In genomic region chr7:74153736-74154135, GRCh38 we compare ENCODE assay signal across 16 cellular contexts. TPM values are rescaled to one million over a fixed set of nuclear protein-coding genes. Genes with fewer than 3 reads are reported as not detected.
DNase-seq lines count a peak whose midpoint lies in the region; ATAC-seq and TF ChIP-seq lines count a peak whose summit lies in the region.
"Had no signal": no experiment of that assay in that cellular context is flagged by ENCODE, and none has a peak within 500 bp of the region (broad histone marks: within the 10 kb centered on the region; RNA-seq: fewer than 3 reads in every experiment).

No MANE protein-coding gene starts in this region.

- CTCF ChIA-PET in HCT116 (lab: Charles Lee): no interaction called here

- H3K36me3 ChIP-seq in HCT116 (ENCODE audit: control insufficient read depth in 1 of 2, insufficient read depth in 2 of 2, low read length in 2 of 2): no peaks in the 10 kb centered on the region
- no peaks in the 10 kb centered on the region for H3K36me3 ChIP-seq in RWPE2 (ENCODE audit: low read depth)
- no peaks in the 10 kb centered on the region for H3K36me3 ChIP-seq in ovary
- no peaks in the 10 kb centered on the region for H3K36me3 ChIP-seq in BE2C
- H3K36me3 ChIP-seq: BLaER1, HAP-1 had no signal

- H3K27ac Mint-ChIP-seq in neural crest cell (ENCODE audit: unreplicated experiment): peak overlapping the region; percentile 62
- H3K27ac Mint-ChIP-seq: CD8-positive, alpha-beta memory T cell had no signal

- H3K9me3 Mint-ChIP-seq in neural crest cell: no peaks in the 10 kb centered on the region
- H3K9me3 Mint-ChIP-seq: CD8-positive, alpha-beta memory T cell had no signal

- no peaks in the 10 kb centered on the region for H4K20me1 ChIP-seq in HCT116 (ENCODE audit: insufficient read depth)
- H4K20me1 ChIP-seq: BLaER1 had no signal

- no peaks in the 10 kb centered on the region for H3K9me2 ChIP-seq in HCT116 (ENCODE audit: insufficient read depth)

- H3K36me3 Mint-ChIP-seq in neural crest cell (ENCODE audit: low read depth): no peaks in the 10 kb centered on the region
- H3K36me3 Mint-ChIP-seq: CD8-positive, alpha-beta memory T cell had no signal

- H3K27ac ChIP-seq in HCT116 (ENCODE audit: low read depth, low read length) (no peak overlapping the region), RWPE2 (ENCODE audit: poor library complexity, severe bottlenecking) (peak overlapping the region; percentile 4), ovary (no peak overlapping the region)
- H3K27ac ChIP-seq: BLaER1, HL-60 had no signal

- 80 to 82% (median 81%) methylated on average over 9 of the region's 9 CpGs for WGBS in ovary, 3 donors

- H3K27me3 Mint-ChIP-seq in neural crest cell (ENCODE audit: low read depth): no peaks in the 10 kb centered on the region

- TF ChIP-seq POLR2A in HCT116 (IDR thresholded peaks at IDR 0.05; ENCODE audit: borderline replicate concordance, extremely low read depth, insufficient read depth, insufficient read length) (no peak), ovary (IDR thresholded peaks at IDR 0.05) (no peak)

- RAD21 ChIA-PET in HCT116 (lab: Charles Lee; ENCODE audit: low non-redundant PET in 1 of 2, low total read pairs in 2 of 2, uncharacterized antibody in 2 of 2, unreplicated experiment in 2 of 2): no interaction called here

- H2AFZ ChIP-seq in HCT116 (ENCODE audit: low read depth, low read length, poor library complexity, severe bottlenecking): no peak overlapping the region

- ATAC-seq in HCT116 (peak; percentile 54), RWPE2 (ENCODE audit: low read depth) (no peak)

- DNase-seq in HCT116 (ENCODE audit: low read depth, low spot score): no peak
- peak; percentile 20 for DNase-seq in NCI-H226
- DNase-seq in RWPE2 (ENCODE audit: low spot score): no peak
- DNase-seq in neural crest cell (ENCODE audit: low read depth, low spot score): no peak
- DNase-seq in GM03348 (ENCODE audit: low spot score): no peak
- DNase-seq in ovary: no peak
- no peak for DNase-seq in NCI-H146 treated with DMSO at 0.1 percent for 48 hours (lab: John Stamatoyannopoulos, UW; ENCODE audit: unreplicated experiment)
- DNase-seq in BE2C: no peak
- DNase-seq: Caco-2; CD8-positive, alpha-beta memory T cell; DMS53; GOT3; KBM-7 had no signal

- TF ChIP-seq RAD21 in HCT116 (IDR thresholded peaks at IDR 0.05; ENCODE audit: low read depth): no peak

- H3K27me3 ChIP-seq in HCT116 (ENCODE audit: insufficient read depth, low read length): no peaks in the 10 kb centered on the region
- no peaks in the 10 kb centered on the region for H3K27me3 ChIP-seq in RWPE2 (ENCODE audit: insufficient read depth, poor library complexity, severe bottlenecking)
- H3K27me3 ChIP-seq in ovary: no peaks in the 10 kb centered on the region
- no peaks in the 10 kb centered on the region for H3K27me3 ChIP-seq in BE2C
- H3K27me3 ChIP-seq: BLaER1 had no signal

- H3K4me3 Mint-ChIP-seq in neural crest cell: no peak overlapping the region
- H3K4me3 Mint-ChIP-seq: CD8-positive, alpha-beta memory T cell had no signal

- H3K9me3 ChIP-seq in HCT116 (ENCODE audit: control insufficient read depth in 1 of 2, insufficient read depth in 1 of 2, low read depth in 1 of 2, low read length in 2 of 2): no peaks in the 10 kb centered on the region
- H3K9me3 ChIP-seq in RWPE2 (ENCODE audit: severe bottlenecking): peaks cover 2% of the 10 kb centered on the region
- no peaks in the 10 kb centered on the region for H3K9me3 ChIP-seq in ovary
- H3K9me3 ChIP-seq in BE2C: no peaks in the 10 kb centered on the region

- POLR2A ChIA-PET in HCT116 (lab: Charles Lee): interaction anchor here (0.6 kb wide), 1 partner anchor 21 kb away, joined by 5 read pairs; no protein-coding TSS in a partner anchor

- TF ChIP-seq CTCF in HCT116 (IDR thresholded peaks at IDR 0.05 in 2 of 3, conservative IDR thresholded peaks at IDR 0.05 in 1 of 3; ENCODE audit: borderline replicate concordance in 1 of 3, insufficient read depth in 1 of 3, low read depth in 2 of 3, low read length in 2 of 3): no peak
- no peak for TF ChIP-seq CTCF in RWPE2 (IDR thresholded peaks at IDR 0.05; ENCODE audit: poor library complexity, severe bottlenecking)
- no peak for TF ChIP-seq CTCF in neural crest cell (conservative IDR thresholded peaks at IDR 0.05)
- TF ChIP-seq CTCF in ovary (IDR thresholded peaks at IDR 0.05): no peak
- no peak for TF ChIP-seq CTCF in BE2C (IDR thresholded peaks at IDR 0.05; ENCODE audit: low read depth, low read length)

- no peak overlapping the region for H3K4me3 ChIP-seq in HCT116 (replicated peaks in 1 of 2; ENCODE audit: low read depth in 1 of 2, low read length in 2 of 2)
- H3K4me3 ChIP-seq in RWPE2 (ENCODE audit: severe bottlenecking): no peak overlapping the region
- H3K4me3 ChIP-seq in ovary: no peak overlapping the region
- no peak overlapping the region for H3K4me3 ChIP-seq in BE2C (ENCODE audit: low read depth, low read length)
- H3K4me3 ChIP-seq: BLaER1, HAP-1 had no signal

- TF ChIP-seq EP300 in ovary (IDR thresholded peaks at IDR 0.05): no peak

- no TSS peak for BruUV-seq in HCT116 (replicated peaks; lab: Mats Ljungman, UMichigan)

- peak overlapping the region; percentile 34 for H3K4me2 ChIP-seq in HCT116 (ENCODE audit: low read length)
- H3K4me2 ChIP-seq: BLaER1 had no signal

- H3K79me2 ChIP-seq in HCT116 (ENCODE audit: insufficient read depth, low read length): no peaks in the 10 kb centered on the region

- intact Hi-C loops in HCT116 (cut with micrococcal nuclease) (no loop called here), ovary (cut with DNase I) (no loop called here)

- no peak overlapping the region for H3K9ac ChIP-seq in HCT116 (ENCODE audit: low read length)
- H3K9ac ChIP-seq: BLaER1 had no signal

- H3K4me1 ChIP-seq in HCT116 (ENCODE audit: control insufficient read depth in 1 of 2, insufficient read depth in 2 of 2, low read length in 2 of 2): peaks cover 7 to 12% of the 10 kb centered on the region in 2 experiments
- H3K4me1 ChIP-seq in RWPE2 (ENCODE audit: insufficient read depth, poor library complexity, severe bottlenecking): peaks cover 3% of the 10 kb centered on the region
- no peaks in the 10 kb centered on the region for H3K4me1 ChIP-seq in ovary (ENCODE audit: insufficient read depth)
- H3K4me1 ChIP-seq in BE2C: no peaks in the 10 kb centered on the region
- H3K4me1 ChIP-seq: Caco-2, HAP-1 had no signal

- peaks cover 3% of the 10 kb centered on the region for H3K4me1 Mint-ChIP-seq in neural crest cell
- H3K4me1 Mint-ChIP-seq: CD8-positive, alpha-beta memory T cell had no signal

TF ChIP-seq in HCT116, 20 proteins besides CTCF, POLR2A, EP300 and RAD21 (continues in another document):
- no peak for TF ChIP-seq FOSL1 (IDR thresholded peaks at IDR 0.05; ENCODE audit: low read depth)
- TF ChIP-seq EZH2 (IDR thresholded peaks at IDR 0.05): no peak
- TF ChIP-seq ZBTB33 (IDR thresholded peaks at IDR 0.05; ENCODE audit: extremely low read depth, insufficient replicate concordance, low read length): no peak
- TF ChIP-seq EZH2phosphoT487 (IDR thresholded peaks at IDR 0.05; ENCODE audit: borderline replicate concordance): no peak
- TF ChIP-seq ZNF274 (IDR thresholded peaks at IDR 0.05; ENCODE audit: low read depth, low read length): no peak
- no peak for TF ChIP-seq EGR1 (IDR thresholded peaks at IDR 0.05; ENCODE audit: low read depth)
- TF ChIP-seq POLR2AphosphoS5 (IDR thresholded peaks at IDR 0.05; ENCODE audit: low read depth, low read length): no peak
- no peak for TF ChIP-seq ATF3 (IDR thresholded peaks at IDR 0.05)
- TF ChIP-seq SP1 (IDR thresholded peaks at IDR 0.05; ENCODE audit: low read depth): peak; percentile 16; the same call in 1 of the 2 replicates
- TF ChIP-seq CBX3 (IDR thresholded peaks at IDR 0.05; ENCODE audit: low read depth): no peak
- 0 out of 2 replicates have a peak, but pooled peaks have one; percentile 15 for TF ChIP-seq ZFX (IDR thresholded peaks at IDR 0.05)
- no peak for TF ChIP-seq TCF7L2 (IDR thresholded peaks at IDR 0.05; ENCODE audit: borderline replicate concordance, extremely low read depth, insufficient read depth, insufficient read length)
- no peak for TF ChIP-seq JUND (IDR thresholded peaks at IDR 0.05)

RNA-seq across cellular contexts. Expression of gene EIF4H, which starts 20.4 kb away (rescaled TPM):
- total RNA-seq in HCT116 (2021; ENCODE audit: unreplicated experiment) (384 TPM), neural crest cell (295 and 298 TPM in 2 replicates), ovary (100 to 1,000 TPM; 151 to 301 (median 273) TPM)
- polyA plus RNA-seq in HCT116 (2012): 300 and 343 TPM in 2 replicates
- polyA plus RNA-seq in ovary: 100 to 1,000 TPM; 221 to 222 TPM
- 286 TPM for polyA plus RNA-seq in BE2C (2012; ENCODE audit: insufficient read depth, insufficient read length, low read depth)

RNA-seq across cellular contexts. Expression of gene LAT2, which starts 56.1 kb away (rescaled TPM):
- total RNA-seq in HCT116 (2021; ENCODE audit: unreplicated experiment) (9.4 TPM), neural crest cell (0.82 and 1.1 TPM in 2 replicates), ovary (1 to 10 TPM; 2.6 to 7.9 (median 3.5) TPM)
- 19.4 and 22.7 TPM in 2 replicates for polyA plus RNA-seq in HCT116 (2012)
- 1 to 10 TPM; 2.4 to 4.2 TPM for polyA plus RNA-seq in ovary
- polyA plus RNA-seq in BE2C (2012; ENCODE audit: insufficient read depth, insufficient read length, low read depth): 4.5 TPM
